In genomic region chr19:56671613-56671994, GRCh38 we compare ENCODE assay signal across 8 cellular contexts.
DNase-seq lines count a peak whose midpoint lies in the region; ATAC-seq and TF ChIP-seq lines count a peak whose summit lies in the region.

TSS of gene ZNF835 (minus strand) at chr19:56671757. CDS start at chr19:56665198, 6,559 bp downstream.

- TF ChIP-seq CTCF in DOHH2 (IDR thresholded peaks at IDR 0.05; ENCODE audit: low read depth, low read length, poor library complexity, severe bottlenecking) = no peak

- no peaks in the 10 kb centered on the region for H4K20me1 ChIP-seq in DOHH2 (ENCODE audit: control insufficient read depth, insufficient read depth, low read depth, low read length)

- peaks cover 18% of the 10 kb centered on the region; the same call in 1 of the 2 replicates for H3K9me3 ChIP-seq in DOHH2 (ENCODE audit: control insufficient read depth, insufficient read depth, low read length)

- H3F3A ChIP-seq in DOHH2 (ENCODE audit: control insufficient read depth, insufficient read depth) = no peaks in the 10 kb centered on the region

- H3K4me2 ChIP-seq in DOHH2 (ENCODE audit: low read length) = peak within 1 kb of the TSS; percentile 24; the same call in 1 of the 2 replicates

- no peaks in the 10 kb centered on the region for H3K79me2 ChIP-seq in DOHH2 (ENCODE audit: control insufficient read depth, low read length)

- DNase-seq in T-helper 9 cell (peak; percentile 60), iPS DF 19.7 (ENCODE audit: low read depth, low spot score) (peak; percentile 12), SKM-1 treated with dmso at 0.1 percent for 144 hours (lab: John Stamatoyannopoulos, UW; ENCODE audit: unreplicated experiment) (no peak)
- DNase-seq in stimulated activated CD4-positive, alpha-beta T cell treated with anti-CD3 and anti-CD28 coated beads, Interleukin-12 subunit alpha, Interleukin-12 subunit beta, amount 100 ng/mL, for 48 hours (ENCODE audit: low read depth in 2 of 3, low spot score in 1 of 3) = peak; percentile 64 to 71 (median 70)

- H3K27ac ChIP-seq in DOHH2 (ENCODE audit: low read depth, low read length) (no peak within 1 kb of the TSS), angular gyrus (ENCODE audit: low read depth, low read length) (peak within 1 kb of the TSS; percentile 92)

- no peaks in the 10 kb centered on the region for H3K4me1 ChIP-seq in DOHH2 (ENCODE audit: control insufficient read depth, low read length)

- ATAC-seq in GM19397 (IDR thresholded peaks at IDR 0.05; ENCODE audit: unreplicated experiment) (no peak), HG02973 (IDR thresholded peaks at IDR 0.05; ENCODE audit: unreplicated experiment) (no peak)

- H3K36me3 ChIP-seq in DOHH2 (ENCODE audit: control insufficient read depth, low read length) = no peaks in the 10 kb centered on the region

- no peaks in the 10 kb centered on the region for H3K9me2 ChIP-seq in DOHH2 (replicated peaks; ENCODE audit: control insufficient read depth, low read length)

- no peaks in the 10 kb centered on the region for H3K27me3 ChIP-seq in DOHH2 (ENCODE audit: control insufficient read depth, low read length)

- peak within 1 kb of the TSS; percentile 28; the same call in 1 of the 2 replicates for H3K4me3 ChIP-seq in DOHH2 (ENCODE audit: low read length)
